Comparison of ENCODE assay signal across 1 cellular context in the genomic region with DNA sequence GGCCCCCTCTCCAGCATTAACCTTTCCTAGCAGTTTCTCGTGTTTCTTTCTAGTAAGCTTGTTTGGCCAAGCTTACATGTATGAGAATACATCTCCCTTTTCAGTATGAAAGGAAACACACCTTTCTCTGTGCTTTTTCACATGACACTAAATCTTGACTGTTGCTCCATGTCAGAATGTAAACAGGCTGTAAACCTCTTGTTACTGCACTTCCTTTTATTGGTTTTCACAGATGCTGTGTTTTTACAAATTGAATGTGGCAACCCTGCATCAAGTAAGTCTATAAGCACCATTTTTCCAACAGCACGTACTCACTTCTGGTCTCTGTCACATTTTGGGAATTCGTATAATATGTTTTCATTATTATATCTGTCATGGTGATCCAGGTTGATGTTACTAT.
TF ChIP-seq lines count a peak whose summit lies in the region.

No MANE protein-coding gene starts in this region.

TF ChIP-seq in IMR-90, 13 proteins besides CTCF, POLR2A, EP300 and RAD21:
- TF ChIP-seq MAFK (IDR thresholded peaks at IDR 0.05; ENCODE audit: low read depth, low read length) (no peak), MAZ (IDR thresholded peaks at IDR 0.05; ENCODE audit: borderline replicate concordance, low read depth, low read length) (no peak), NFE2L2 (IDR thresholded peaks at IDR 0.05; ENCODE audit: low read depth, low read length) (no peak), FOS (IDR thresholded peaks at IDR 0.05; ENCODE audit: low read depth, low read length) (no peak), MXI1 (IDR thresholded peaks at IDR 0.05; ENCODE audit: borderline replicate concordance, low read depth, low read length) (no peak), RFX5 (IDR thresholded peaks at IDR 0.05; ENCODE audit: low read depth, low read length) (no peak), BHLHE40 (IDR thresholded peaks at IDR 0.05; ENCODE audit: low read depth, low read length) (no peak), CEBPB (IDR thresholded peaks at IDR 0.05; ENCODE audit: low read depth, low read length) (no peak), RCOR1 (IDR thresholded peaks at IDR 0.05; ENCODE audit: insufficient replicate concordance, low read length) (no peak), SMC3 (IDR thresholded peaks at IDR 0.05; ENCODE audit: low read depth, low read length) (no peak), CHD1 (IDR thresholded peaks at IDR 0.05; ENCODE audit: low read depth, low read length) (no peak)
- TF ChIP-seq, protein P1, sequence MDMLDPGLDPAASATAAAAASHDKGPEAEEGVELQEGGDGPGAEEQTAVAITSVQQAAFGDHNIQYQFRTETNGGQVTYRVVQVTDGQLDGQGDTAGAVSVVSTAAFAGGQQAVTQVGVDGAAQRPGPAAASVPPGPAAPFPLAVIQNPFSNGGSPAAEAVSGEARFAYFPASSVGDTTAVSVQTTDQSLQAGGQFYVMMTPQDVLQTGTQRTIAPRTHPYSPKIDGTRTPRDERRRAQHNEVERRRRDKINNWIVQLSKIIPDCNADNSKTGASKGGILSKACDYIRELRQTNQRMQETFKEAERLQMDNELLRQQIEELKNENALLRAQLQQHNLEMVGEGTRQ (IDR thresholded peaks at IDR 0.05; ENCODE audit: low read depth, low read length), result no peak
- TF ChIP-seq, protein P2, sequence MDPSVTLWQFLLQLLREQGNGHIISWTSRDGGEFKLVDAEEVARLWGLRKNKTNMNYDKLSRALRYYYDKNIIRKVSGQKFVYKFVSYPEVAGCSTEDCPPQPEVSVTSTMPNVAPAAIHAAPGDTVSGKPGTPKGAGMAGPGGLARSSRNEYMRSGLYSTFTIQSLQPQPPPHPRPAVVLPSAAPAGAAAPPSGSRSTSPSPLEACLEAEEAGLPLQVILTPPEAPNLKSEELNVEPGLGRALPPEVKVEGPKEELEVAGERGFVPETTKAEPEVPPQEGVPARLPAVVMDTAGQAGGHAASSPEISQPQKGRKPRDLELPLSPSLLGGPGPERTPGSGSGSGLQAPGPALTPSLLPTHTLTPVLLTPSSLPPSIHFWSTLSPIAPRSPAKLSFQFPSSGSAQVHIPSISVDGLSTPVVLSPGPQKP (IDR thresholded peaks at IDR 0.05; ENCODE audit: borderline replicate concordance, low read depth, low read length), result no peak
